19 cellular contexts compared by ENCODE assay signal in the genomic region with DNA sequence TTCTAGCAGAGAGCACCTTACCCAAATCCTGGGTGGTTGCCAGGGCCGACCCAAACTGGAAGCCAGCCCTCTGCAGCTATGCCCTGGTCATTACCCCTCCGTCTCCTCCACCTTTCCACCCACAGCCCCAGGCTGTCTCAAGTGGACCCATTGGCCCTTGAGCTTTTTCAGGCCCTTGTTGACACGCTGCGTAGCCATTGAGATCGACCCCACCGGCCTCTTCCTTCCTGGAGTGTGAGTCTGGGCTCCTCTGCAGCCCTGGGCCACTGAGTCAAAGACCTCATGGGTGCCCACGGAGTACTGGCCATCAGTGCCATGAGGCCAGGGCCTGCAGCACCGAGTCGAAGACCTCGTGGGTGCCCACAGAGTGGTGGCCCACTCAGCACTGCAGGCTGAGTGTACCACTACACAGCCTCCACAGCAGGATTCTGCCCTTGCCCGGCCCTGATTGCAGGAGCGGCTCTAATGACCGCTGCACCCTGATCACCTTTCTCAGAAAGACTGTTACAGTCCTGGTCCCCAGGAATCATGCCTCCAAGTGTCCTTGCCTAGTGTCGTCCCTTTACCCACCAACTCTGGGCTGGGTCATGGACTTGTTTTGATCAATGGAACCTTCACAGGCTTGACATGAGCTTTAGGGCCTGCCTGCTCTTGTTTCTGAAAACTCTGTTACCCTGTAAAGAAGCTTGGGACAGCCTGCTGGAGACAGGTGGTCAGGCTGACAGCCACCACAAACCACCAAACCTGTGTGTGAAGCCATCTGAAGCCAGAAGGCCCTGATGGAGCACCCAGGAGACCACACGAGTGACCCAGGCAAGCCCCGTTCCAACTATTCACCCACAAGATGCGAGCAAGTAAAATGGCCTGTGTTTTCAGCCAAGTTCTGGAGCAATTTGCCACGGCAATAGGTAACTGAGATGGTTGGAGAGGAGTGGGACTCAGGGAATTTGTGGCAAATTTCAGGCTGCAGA. TPM values are rescaled to one million over a fixed set of nuclear protein-coding genes. Genes with fewer than 3 reads are reported as not detected.
A peak's percentile ranks its signal among the peaks of the same experiment; 100 is the strongest.
DNase-seq lines count a peak whose midpoint lies in the region; ATAC-seq, FAIRE-seq and TF ChIP-seq lines count a peak whose summit lies in the region.
"Had no signal": no experiment of that assay in that cellular context is flagged by ENCODE, and none has a peak within 500 bp of the region (broad histone marks: within the 10 kb centered on the region; RNA-seq: fewer than 3 reads in every experiment).

No MANE protein-coding gene starts in this region.

- no peak overlapping the region for H2BK12ac ChIP-seq in trophoblast cell (ENCODE audit: low read length)

- peaks cover 36 to 57% of the 10 kb centered on the region in 2 donors for H3K36me3 Mint-ChIP-seq in CD14-positive monocyte
- H3K36me3 Mint-ChIP-seq in effector memory CD8-positive, alpha-beta T cell (ENCODE audit: insufficient read depth) = peaks cover 7% of the 10 kb centered on the region

- H2AFZ ChIP-seq in trophoblast cell (ENCODE audit: insufficient read depth, low read length, poor library complexity) = no peak overlapping the region

- H3K27me3 Mint-ChIP-seq in CD14-positive monocyte (ENCODE audit: low read depth in 3 of 3) = peaks cover 0 to 2% (median 0%) of the 10 kb centered on the region in 3 donors
- no peaks in the 10 kb centered on the region for H3K27me3 Mint-ChIP-seq in effector memory CD8-positive, alpha-beta T cell
- H3K27me3 Mint-ChIP-seq: IgD-negative memory B cell had no signal

- H3K4me3 ChIP-seq in SK-N-MC (no peak overlapping the region), trophoblast cell (ENCODE audit: low read depth, low read length) (no peak overlapping the region), pancreas (no peak overlapping the region)
- H3K4me3 ChIP-seq: SJSA1 had no signal

- peak; percentile 29 for ATAC-seq in esophagus mucosa
- no peak for ATAC-seq in effector memory CD8-positive, alpha-beta T cell (replicated peaks)
- ATAC-seq in pancreas = no peak
- ATAC-seq: HCT116 had no signal

- H2BK5ac ChIP-seq in trophoblast cell (ENCODE audit: low read depth, low read length, poor library complexity) = no peak overlapping the region

- H3K4me1 Mint-ChIP-seq in CD14-positive monocyte = no peaks in the 10 kb centered on the region
- H3K4me1 Mint-ChIP-seq in effector memory CD8-positive, alpha-beta T cell (ENCODE audit: low read depth in 2 of 2) = peaks cover 2 to 4% of the 10 kb centered on the region in 2 donors
- H3K4me1 Mint-ChIP-seq: IgD-negative memory B cell had no signal

- DNase-seq in CD14-positive monocyte (ENCODE audit: low spot score) = no peak
- no peak for DNase-seq in SK-N-MC (ENCODE audit: low read depth, low spot score)
- no peak for DNase-seq in trophoblast cell
- no peak for DNase-seq in effector memory CD8-positive, alpha-beta T cell
- no peak for DNase-seq in pancreas
- DNase-seq in OCI-M1 (lab: John Stamatoyannopoulos, UW) = no peak
- DNase-seq in NCI-H226 = no peak
- DNase-seq: ACHN, BE2C, MV-4-11, NCI-H1417 treated with DMSO at 0.1 percent for 48 hours, NCI-H2029, NCI-H2171 treated with DMSO at 0.1 percent for 48 hours, NCI-H510A treated with DMSO at 0.1 percent for 48 hours, RPMI8226 had no signal

- H3K4me2 ChIP-seq in trophoblast cell (ENCODE audit: low read length) = no peak overlapping the region

- no peak overlapping the region for H3K4me3 Mint-ChIP-seq in CD14-positive monocyte
- no peak overlapping the region for H3K4me3 Mint-ChIP-seq in effector memory CD8-positive, alpha-beta T cell
- H3K4me3 Mint-ChIP-seq: IgD-negative memory B cell had no signal

- peaks cover 3% of the 10 kb centered on the region for H3K79me1 ChIP-seq in trophoblast cell (ENCODE audit: low read length)

- H3K18ac ChIP-seq in trophoblast cell (ENCODE audit: low read length) = no peak overlapping the region

- H3K9me3 Mint-ChIP-seq in CD14-positive monocyte = peaks cover 8 to 34% (median 32%) of the 10 kb centered on the region in 7 donors
- H3K9me3 Mint-ChIP-seq in effector memory CD8-positive, alpha-beta T cell = no peaks in the 10 kb centered on the region

- H3K27ac ChIP-seq in SK-N-MC (peak overlapping the region; percentile 39; the same call in 1 of the 2 replicates), trophoblast cell (ENCODE audit: low read depth, low read length) (no peak overlapping the region), pancreas (no peak overlapping the region)
- H3K27ac ChIP-seq: SJSA1 had no signal

- WGBS in trophoblast cell (ENCODE audit: extremely low coverage, insufficient coverage, insufficient read length) = no CpG with 5 or more reads among the region's 18 CpGs
- WGBS in pancreas, 2 donors = 94 to 96% methylated on average over 18 of the region's 18 CpGs

- peak overlapping the region in 4 of 7 donors; percentile 1 to 65 (median 36) for H3K27ac Mint-ChIP-seq in CD14-positive monocyte
- H3K27ac Mint-ChIP-seq in effector memory CD8-positive, alpha-beta T cell = no peak overlapping the region
- H3K27ac Mint-ChIP-seq: IgD-negative memory B cell had no signal

- no peak for TF ChIP-seq CTCF in CD14-positive monocyte (IDR thresholded peaks at IDR 0.05)
- TF ChIP-seq CTCF in pancreas (IDR thresholded peaks at IDR 0.05) = no peak

- no peak overlapping the region for H2AK5ac ChIP-seq in trophoblast cell (ENCODE audit: low read length)

- peaks cover 54% of the 10 kb centered on the region for H3K36me3 ChIP-seq in SK-N-MC (ENCODE audit: insufficient read depth, low read length)
- peaks cover 43 to 49% of the 10 kb centered on the region in 2 experiments for H3K36me3 ChIP-seq in trophoblast cell (ENCODE audit: control insufficient read depth in 1 of 2, insufficient read depth in 2 of 2, low read length in 2 of 2)
- H3K36me3 ChIP-seq in pancreas = no peaks in the 10 kb centered on the region

- H3K27me3 ChIP-seq in trophoblast cell (ENCODE audit: insufficient read depth, low read length) (no peaks in the 10 kb centered on the region), pancreas (no peaks in the 10 kb centered on the region)
- H3K27me3 ChIP-seq: BE2C, SJSA1 had no signal

- no peak overlapping the region for H3K23ac ChIP-seq in trophoblast cell (ENCODE audit: low read length)

- intact Hi-C loops in CD14-positive monocyte (cut with micrococcal nuclease) = no loop called here
- intact Hi-C loops in pancreas (cut with DNase I) = no loop called here

- H3K4ac ChIP-seq in trophoblast cell (ENCODE audit: low read depth, low read length) = no peak overlapping the region

- H3K79me2 ChIP-seq in trophoblast cell (ENCODE audit: control insufficient read depth, insufficient read depth, low read length, poor library complexity) = peaks cover 2% of the 10 kb centered on the region

- no peak overlapping the region for H3K9ac ChIP-seq in SK-N-MC (ENCODE audit: insufficient read length)
- H3K9ac ChIP-seq in trophoblast cell (ENCODE audit: low read length) = peak overlapping the region; percentile 20

- no peak overlapping the region for H2BK120ac ChIP-seq in trophoblast cell (ENCODE audit: insufficient read depth, low read length, poor library complexity)

- no peak for FAIRE-seq in pancreas (lab: Jason Lieb, UNC)

- H3K4me1 ChIP-seq in trophoblast cell (ENCODE audit: control insufficient read depth in 1 of 2, insufficient read depth in 2 of 2, low read length in 2 of 2) (peaks cover 4 to 5% of the 10 kb centered on the region in 2 experiments), pancreas (no peaks in the 10 kb centered on the region)
- H3K4me1 ChIP-seq: BE2C, SJSA1 had no signal

- no peak overlapping the region for H4K8ac ChIP-seq in trophoblast cell (ENCODE audit: low read depth, low read length)

- H4K12ac ChIP-seq in trophoblast cell (ENCODE audit: low read depth, low read length) = peak overlapping the region; percentile 48

- H3K14ac ChIP-seq in trophoblast cell (ENCODE audit: low read length) = no peak overlapping the region

- H3K9me3 ChIP-seq in SK-N-MC (ENCODE audit: low read depth, low read length) (no peaks in the 10 kb centered on the region), trophoblast cell (ENCODE audit: insufficient read depth, low read depth, low read length) (peaks cover 9% of the 10 kb centered on the region), pancreas (no peaks in the 10 kb centered on the region)

- no peak overlapping the region for H4K91ac ChIP-seq in trophoblast cell (ENCODE audit: low read depth, low read length)

RNA-seq across cellular contexts. Expression of gene TRAF3, which starts 39.6 kb away (rescaled TPM):
- polyA plus RNA-seq in CD14-positive monocyte (10 to 100 TPM; 12.0 to 17.3 TPM), pancreas (1 to 10 TPM; 3.6 to 4.5 TPM)
- total RNA-seq in esophagus mucosa (15.1 TPM), pancreas (10 to 100 TPM in 1 of 6 donors, 1 to 10 TPM in 5; 4.3 to 14.7 (median 6.4) TPM)
- polyA plus RNA-seq in trophoblast cell (2013) = 7.5 and 8.6 TPM in 2 replicates

Comparison
In these comparisons a context has a peak if more than half of its experiments do, and no peak if none do; other contexts are left out.
1. H3K27ac Mint-ChIP-seq: peak in CD14-positive monocyte (4 of 7); none in effector memory CD8-positive, alpha-beta T cell (0 of 2).